Comparison of ENCODE assay signal across 10 cellular contexts in genomic region chr7:55285665-55286064, GRCh38.
"Had no signal": no experiment of that assay in that cellular context is flagged by ENCODE, and none has a peak within 500 bp of the region (broad histone marks: within the 10 kb centered on the region; RNA-seq: fewer than 3 reads in every experiment).

No MANE protein-coding gene starts in this region.

- H2AFZ ChIP-seq: GM23248, GM23338 had no signal

- H3K4me1 ChIP-seq: HAP-1 had no signal

- H3K9ac ChIP-seq: GM23248 had no signal

- DNase-seq: GM23248, GOT3, H7, H9, HCEC 1CT, HFFc6 had no signal

- FAIRE-seq: H1, H54 had no signal

- H3K27ac ChIP-seq: GM23248 had no signal

- H3K9me3 ChIP-seq: HAP-1 had no signal

- H3K4me1 Mint-ChIP-seq: GM23338 had no signal

- H3K36me3 ChIP-seq: HAP-1 had no signal

- H3K9me3 Mint-ChIP-seq: GM23338, H9, HFFc6 had no signal

- H3K27ac Mint-ChIP-seq: GM23338, H9, HFFc6 had no signal

- H3K4me2 ChIP-seq: GM23338 had no signal

- H3K4me3 Mint-ChIP-seq: GM23338, H9, HFFc6 had no signal

- H3K4me3 ChIP-seq: GM23248, GM23338, HAP-1 had no signal
